1 cellular context compared by ENCODE assay signal in genomic region chr19:54477650-54478049, GRCh38.
TF ChIP-seq lines count a peak whose summit lies in the region.

No MANE protein-coding gene starts in this region.

TF ChIP-seq in HepG2, 621 proteins besides CTCF, POLR2A, EP300 and RAD21:
- TF ChIP-seq, protein P1, sequence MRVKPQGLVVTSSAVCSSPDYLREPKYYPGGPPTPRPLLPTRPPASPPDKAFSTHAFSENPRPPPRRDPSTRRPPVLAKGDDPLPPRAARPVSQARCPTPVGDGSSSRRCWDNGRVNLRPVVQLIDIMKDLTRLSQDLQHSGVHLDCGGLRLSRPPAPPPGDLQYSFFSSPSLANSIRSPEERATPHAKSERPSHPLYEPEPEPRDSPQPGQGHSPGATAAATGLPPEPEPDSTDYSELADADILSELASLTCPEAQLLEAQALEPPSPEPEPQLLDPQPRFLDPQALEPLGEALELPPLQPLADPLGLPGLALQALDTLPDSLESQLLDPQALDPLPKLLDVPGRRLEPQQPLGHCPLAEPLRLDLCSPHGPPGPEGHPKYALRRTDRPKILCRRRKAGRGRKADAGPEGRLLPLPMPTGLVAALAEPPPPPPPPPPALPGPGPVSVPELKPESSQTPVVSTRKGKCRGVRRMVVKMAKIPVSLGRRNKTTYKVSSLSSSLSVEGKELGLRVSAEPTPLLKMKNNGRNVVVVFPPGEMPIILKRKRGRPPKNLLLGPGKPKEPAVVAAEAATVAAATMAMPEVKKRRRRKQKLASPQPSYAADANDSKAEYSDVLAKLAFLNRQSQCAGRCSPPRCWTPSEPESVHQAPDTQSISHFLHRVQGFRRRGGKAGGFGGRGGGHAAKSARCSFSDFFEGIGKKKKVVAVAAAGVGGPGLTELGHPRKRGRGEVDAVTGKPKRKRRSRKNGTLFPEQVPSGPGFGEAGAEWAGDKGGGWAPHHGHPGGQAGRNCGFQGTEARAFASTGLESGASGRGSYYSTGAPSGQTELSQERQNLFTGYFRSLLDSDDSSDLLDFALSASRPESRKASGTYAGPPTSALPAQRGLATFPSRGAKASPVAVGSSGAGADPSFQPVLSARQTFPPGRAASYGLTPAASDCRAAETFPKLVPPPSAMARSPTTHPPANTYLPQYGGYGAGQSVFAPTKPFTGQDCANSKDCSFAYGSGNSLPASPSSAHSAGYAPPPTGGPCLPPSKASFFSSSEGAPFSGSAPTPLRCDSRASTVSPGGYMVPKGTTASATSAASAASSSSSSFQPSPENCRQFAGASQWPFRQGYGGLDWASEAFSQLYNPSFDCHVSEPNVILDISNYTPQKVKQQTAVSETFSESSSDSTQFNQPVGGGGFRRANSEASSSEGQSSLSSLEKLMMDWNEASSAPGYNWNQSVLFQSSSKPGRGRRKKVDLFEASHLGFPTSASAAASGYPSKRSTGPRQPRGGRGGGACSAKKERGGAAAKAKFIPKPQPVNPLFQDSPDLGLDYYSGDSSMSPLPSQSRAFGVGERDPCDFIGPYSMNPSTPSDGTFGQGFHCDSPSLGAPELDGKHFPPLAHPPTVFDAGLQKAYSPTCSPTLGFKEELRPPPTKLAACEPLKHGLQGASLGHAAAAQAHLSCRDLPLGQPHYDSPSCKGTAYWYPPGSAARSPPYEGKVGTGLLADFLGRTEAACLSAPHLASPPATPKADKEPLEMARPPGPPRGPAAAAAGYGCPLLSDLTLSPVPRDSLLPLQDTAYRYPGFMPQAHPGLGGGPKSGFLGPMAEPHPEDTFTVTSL (CRISPR knock-in tag; IDR thresholded peaks at IDR 0.05; ENCODE audit: borderline replicate concordance), result no peak
- TF ChIP-seq RBAK (CRISPR knock-in tag; IDR thresholded peaks at IDR 0.05), result 0 out of 2 replicates have a peak, but pooled peaks have one; percentile 32
- TF ChIP-seq ZNF816 (CRISPR knock-in tag; IDR thresholded peaks at IDR 0.05; ENCODE audit: borderline replicate concordance), result no peak
- no peak for TF ChIP-seq ZNF124 (CRISPR knock-in tag; IDR thresholded peaks at IDR 0.05)
- no peak for TF ChIP-seq REST (IDR thresholded peaks at IDR 0.05; ENCODE audit: borderline replicate concordance in 1 of 2, low read depth in 1 of 2, low read length in 2 of 2)
- TF ChIP-seq HIVEP1 (CRISPR knock-in tag; IDR thresholded peaks at IDR 0.05), result no peak
- TF ChIP-seq MAFF (IDR thresholded peaks at IDR 0.05; ENCODE audit: low read depth, low read length), result no peak
- TF ChIP-seq ZNF263 (CRISPR knock-in tag; IDR thresholded peaks at IDR 0.05), result peak; percentile 85
- TF ChIP-seq ZNF12 (CRISPR knock-in tag; IDR thresholded peaks at IDR 0.05), result peak; percentile 59; the same call in 1 of the 2 replicates
- TF ChIP-seq FLYWCH1 (CRISPR knock-in tag; IDR thresholded peaks at IDR 0.05), result no peak
- TF ChIP-seq ZNF777 (CRISPR knock-in tag; IDR thresholded peaks at IDR 0.05), result no peak
- no peak for TF ChIP-seq KDM2A (CRISPR knock-in tag; IDR thresholded peaks at IDR 0.05; ENCODE audit: borderline replicate concordance, low read depth)
- no peak for TF ChIP-seq ZNF432 (CRISPR knock-in tag; IDR thresholded peaks at IDR 0.05; ENCODE audit: borderline replicate concordance)
